25 cellular contexts compared by ENCODE assay signal in genomic region chr11:68658097-68658496, GRCh38. TPM values are rescaled to one million over a fixed set of nuclear protein-coding genes. Genes with fewer than 3 reads are reported as not detected.
"Had no signal": no experiment of that assay in that cellular context is flagged by ENCODE, and none has a peak within 500 bp of the region (broad histone marks: within the 10 kb centered on the region; RNA-seq: fewer than 3 reads in every experiment).

No MANE protein-coding gene starts in this region.

- H3K4me1 Mint-ChIP-seq: activated naive CD8-positive, alpha-beta T cell treated with anti-CD3 and anti-CD28 coated beads, Interleukin-2, amount 50 U/mL, for 24 hours had no signal

- H3K9me3 Mint-ChIP-seq: activated naive CD8-positive, alpha-beta T cell treated with anti-CD3 and anti-CD28 coated beads, Interleukin-2, amount 50 U/mL, for 24 hours; activated T-helper 1 cell treated with anti-CD3 and anti-CD28 coated beads, Interleukin-12 subunit alpha, Interleukin-12 subunit beta, Interleukin-2, Interleukin-4 antibody, amounts not matched to agents 30 ng/mL and 10 ng/mL and 1 ng/mL, durations not matched to agents 14 hours and 24 hours and 36 hours; central memory CD8-positive, alpha-beta T cell; stimulated activated naive CD8-positive, alpha-beta T cell treated with anti-CD3 and anti-CD28 coated beads, Interleukin-15, Interleukin-2, amounts not matched to agents 100 ng/mL and 50 ng/mL, for 24 hours had no signal

- H3K27me3 ChIP-seq: ovary, thyroid gland, upper lobe of right lung had no signal

- H3K4me1 ChIP-seq: foreskin keratinocyte, upper lobe of right lung had no signal

- H3K36me3 Mint-ChIP-seq: mesothelial cell of epicardium had no signal

- H3K27me3 Mint-ChIP-seq: activated naive CD8-positive, alpha-beta T cell treated with anti-CD3 and anti-CD28 coated beads, Interleukin-2, amount 50 U/mL, for 24 hours had no signal

- H3K27ac ChIP-seq: brain microvascular endothelial cell, foreskin keratinocyte, left ventricle myocardium inferior, thyroid gland, upper lobe of right lung had no signal

- H3K36me3 ChIP-seq: brain microvascular endothelial cell, left ventricle myocardium inferior, ovary, thyroid gland, upper lobe of right lung had no signal

- H3K4me3 Mint-ChIP-seq: activated CD8-positive, alpha-beta T cell treated with anti-CD3 and anti-CD28 coated beads, Interleukin-2, amount 10 ng/mL, durations not matched to agents 7 days and 5 days; activated naive CD8-positive, alpha-beta T cell treated with anti-CD3 and anti-CD28 coated beads, Interleukin-2, amount 50 U/mL, for 24 hours; activated T-helper 1 cell treated with anti-CD3 and anti-CD28 coated beads, Interleukin-12 subunit alpha, Interleukin-12 subunit beta, Interleukin-2, Interleukin-4 antibody, amounts not matched to agents 30 ng/mL and 10 ng/mL and 1 ng/mL, durations not matched to agents 14 hours and 24 hours and 36 hours; central memory CD8-positive, alpha-beta T cell; mesothelial cell of epicardium; naive thymus-derived CD8-positive, alpha-beta T cell; stimulated activated naive CD8-positive, alpha-beta T cell treated with anti-CD3 and anti-CD28 coated beads, Interleukin-15, Interleukin-2, amounts not matched to agents 100 ng/mL and 50 ng/mL, for 24 hours had no signal

- H3K4me3 ChIP-seq: left ventricle myocardium inferior, ovary, skin epidermis, thyroid gland, upper lobe of right lung had no signal

- H3K27ac Mint-ChIP-seq: activated CD8-positive, alpha-beta T cell treated with anti-CD3 and anti-CD28 coated beads, Interleukin-2, amount 10 ng/mL, durations not matched to agents 7 days and 5 days; activated naive CD8-positive, alpha-beta T cell treated with anti-CD3 and anti-CD28 coated beads, Interleukin-2, amount 50 U/mL, for 24 hours; activated T-helper 1 cell treated with anti-CD3 and anti-CD28 coated beads, Interleukin-12 subunit alpha, Interleukin-12 subunit beta, Interleukin-2, Interleukin-4 antibody, amounts not matched to agents 30 ng/mL and 10 ng/mL and 1 ng/mL, durations not matched to agents 14 hours and 24 hours and 36 hours; naive thymus-derived CD8-positive, alpha-beta T cell; stimulated activated naive CD8-positive, alpha-beta T cell treated with anti-CD3 and anti-CD28 coated beads, Interleukin-15, Interleukin-2, amounts not matched to agents 100 ng/mL and 50 ng/mL, for 24 hours had no signal

- H3K9me3 ChIP-seq: ovary, thyroid gland, upper lobe of right lung had no signal

- DNase-seq: activated CD4-positive, alpha-beta T cell treated with anti-CD3 and anti-CD28 coated beads for 1 hour; activated CD4-positive, alpha-beta T cell treated with anti-CD3 and anti-CD28 coated beads, Interleukin-2, amount 50 U/mL, for 1 hour; activated CD8-positive, alpha-beta T cell treated with anti-CD3 and anti-CD28 coated beads, Interleukin-2, amount 10 ng/mL, durations not matched to agents 7 days and 5 days; activated gamma-delta T cell; activated naive CD4-positive, alpha-beta T cell treated with anti-CD3 and anti-CD28 coated beads, Interleukin-2, amount 50 U/mL, for 16 hours; activated naive CD8-positive, alpha-beta T cell treated with anti-CD3 and anti-CD28 coated beads, Interleukin-2, amount 50 U/mL, for 24 hours; anterior cingulate cortex; erythroblast; foreskin keratinocyte; kidney glomerular epithelial cell; left ventricle myocardium inferior; stimulated activated CD4-positive, alpha-beta T cell treated with anti-CD3 and anti-CD28 coated beads, Interleukin-1b, Interleukin-23, amount 100 ng/mL, for 48 hours; substantia nigra; upper lobe of right lung had no signal

RNA-seq across cellular contexts. Expression of gene GAL, which starts 26.2 kb away (rescaled TPM):
- total RNA-seq: activated CD8-positive, alpha-beta T cell treated with anti-CD3 and anti-CD28 coated beads, Interleukin-2, amount 10 ng/mL, durations not matched to agents 7 days and 5 days; naive thymus-derived CD8-positive, alpha-beta T cell; right cardiac atrium; T-helper 2 cell treated with Interferon-gamma antibody and Interleukin-4, amounts not matched to agents 100 ng/mL and 5 ng/mL, for 36 hours; upper lobe of right lung had no signal
- polyA plus RNA-seq: naive thymus-derived CD8-positive, alpha-beta T cell had no signal
